Comparison of ENCODE assay signal across 11 cellular contexts in genomic region chr10:11181996-11182395, GRCh38.
DNase-seq lines count a peak whose midpoint lies in the region; ATAC-seq and TF ChIP-seq lines count a peak whose summit lies in the region.
"Had no signal": no experiment of that assay in that cellular context is flagged by ENCODE, and none has a peak within 500 bp of the region (broad histone marks: within the 10 kb centered on the region; RNA-seq: fewer than 3 reads in every experiment).

No MANE protein-coding gene starts in this region.

- no peak for DNase-seq in activated CD8-positive, alpha-beta T cell treated with anti-CD3 and anti-CD28 coated beads for 36 hours
- no peak for DNase-seq in activated CD8-positive, alpha-beta T cell treated with anti-CD3 and anti-CD28 coated beads, Interleukin-2, amount 10 ng/mL, durations not matched to agents 7 days and 5 days
- DNase-seq in activated B cell treated with CpG ODN at 0.5 μM for 24 hours (no peak), Right ventricle myocardium superior (peak; percentile 74), NCI-H2171 treated with DMSO at 0.1 percent for 48 hours (lab: John Stamatoyannopoulos, UW) (no peak), GM20000 (ENCODE audit: low spot score) (no peak)
- no peak for DNase-seq in stimulated activated naive CD8-positive, alpha-beta T cell treated with anti-CD3 and anti-CD28 coated beads, Interleukin-15, amount 100 ng/mL, for 72 hours
- DNase-seq: lower lobe of right lung; NCI-H2107; stimulated activated CD4-positive, alpha-beta T cell treated with anti-CD3 and anti-CD28 coated beads, Interleukin-15, amount 100 ng/mL, for 24 hours had no signal

- H3K27me3 Mint-ChIP-seq in activated CD8-positive, alpha-beta T cell treated with anti-CD3 and anti-CD28 coated beads for 36 hours = no peaks in the 10 kb centered on the region
- no peaks in the 10 kb centered on the region for H3K27me3 Mint-ChIP-seq in activated CD8-positive, alpha-beta T cell treated with anti-CD3 and anti-CD28 coated beads, Interleukin-2, amount 10 ng/mL, durations not matched to agents 7 days and 5 days (ENCODE audit: low read depth)
- H3K27me3 Mint-ChIP-seq in activated B cell treated with CpG ODN at 0.5 μM for 24 hours = no peaks in the 10 kb centered on the region
- no peaks in the 10 kb centered on the region for H3K27me3 Mint-ChIP-seq in stimulated activated naive CD8-positive, alpha-beta T cell treated with anti-CD3 and anti-CD28 coated beads, Interleukin-15, amount 100 ng/mL, for 72 hours

- POLR2A ChIA-PET in activated CD8-positive, alpha-beta T cell treated with anti-CD3 and anti-CD28 coated beads for 36 hours (lab: Charles Lee) = interaction anchor here (0.9 to 11.6 kb wide), 9 partner anchors 9 to 55 kb away, joined by 3 to 251 read pairs (median 4); no protein-coding TSS in a partner anchor
- POLR2A ChIA-PET in activated CD8-positive, alpha-beta T cell treated with anti-CD3 and anti-CD28 coated beads, Interleukin-2, amount 10 ng/mL, durations not matched to agents 7 days and 5 days (lab: Charles Lee) = interaction anchor here (1.1 to 19.3 kb wide), 4 partner anchors 15 to 36 kb away, joined by 4 to 1291 read pairs (median 366); no protein-coding TSS in a partner anchor
- POLR2A ChIA-PET in activated B cell treated with CpG ODN at 0.5 μM for 24 hours (lab: Charles Lee) = interaction anchor here (0.9 to 1.4 kb wide), 4 partner anchors 18 to 64 kb away, joined by 3 to 14 read pairs (median 4); no protein-coding TSS in a partner anchor

- peaks cover 96% of the 10 kb centered on the region for H3K36me3 Mint-ChIP-seq in activated CD8-positive, alpha-beta T cell treated with anti-CD3 and anti-CD28 coated beads for 36 hours (ENCODE audit: low read depth)
- peaks cover 97% of the 10 kb centered on the region for H3K36me3 Mint-ChIP-seq in activated CD8-positive, alpha-beta T cell treated with anti-CD3 and anti-CD28 coated beads, Interleukin-2, amount 10 ng/mL, durations not matched to agents 7 days and 5 days (ENCODE audit: low read depth)
- H3K36me3 Mint-ChIP-seq in activated B cell treated with CpG ODN at 0.5 μM for 24 hours (ENCODE audit: low read depth) = peaks cover 73% of the 10 kb centered on the region

- H3K27ac Mint-ChIP-seq in activated CD8-positive, alpha-beta T cell treated with anti-CD3 and anti-CD28 coated beads for 36 hours = no peak overlapping the region
- no peak overlapping the region for H3K27ac Mint-ChIP-seq in activated CD8-positive, alpha-beta T cell treated with anti-CD3 and anti-CD28 coated beads, Interleukin-2, amount 10 ng/mL, durations not matched to agents 7 days and 5 days
- H3K27ac Mint-ChIP-seq in activated B cell treated with CpG ODN at 0.5 μM for 24 hours = peak overlapping the region; percentile 44
- H3K27ac Mint-ChIP-seq in stimulated activated naive CD8-positive, alpha-beta T cell treated with anti-CD3 and anti-CD28 coated beads, Interleukin-15, amount 100 ng/mL, for 72 hours = peak overlapping the region; percentile 37 to 55

- H3K9me3 Mint-ChIP-seq in activated CD8-positive, alpha-beta T cell treated with anti-CD3 and anti-CD28 coated beads for 36 hours = peaks cover 14% of the 10 kb centered on the region
- peaks cover 24% of the 10 kb centered on the region for H3K9me3 Mint-ChIP-seq in activated CD8-positive, alpha-beta T cell treated with anti-CD3 and anti-CD28 coated beads, Interleukin-2, amount 10 ng/mL, durations not matched to agents 7 days and 5 days (ENCODE audit: insufficient read depth)
- peaks cover 3% of the 10 kb centered on the region for H3K9me3 Mint-ChIP-seq in activated B cell treated with CpG ODN at 0.5 μM for 24 hours
- H3K9me3 Mint-ChIP-seq in stimulated activated naive CD8-positive, alpha-beta T cell treated with anti-CD3 and anti-CD28 coated beads, Interleukin-15, amount 100 ng/mL, for 72 hours = peaks cover 6 to 13% of the 10 kb centered on the region in 2 donors

- CTCF ChIA-PET in activated CD8-positive, alpha-beta T cell treated with anti-CD3 and anti-CD28 coated beads for 36 hours (lab: Charles Lee) = interaction anchor here (0.9 to 1.9 kb wide), 5 partner anchors 24 to 50 kb away, joined by 3 to 4 read pairs (median 3); no protein-coding TSS in a partner anchor
- CTCF ChIA-PET in activated CD8-positive, alpha-beta T cell treated with anti-CD3 and anti-CD28 coated beads, Interleukin-2, amount 10 ng/mL, durations not matched to agents 7 days and 5 days (lab: Charles Lee) = interaction anchor here (0.8 to 11.7 kb wide), 4 partner anchors 15 to 69 kb away, joined by 4 to 163 read pairs (median 4); no protein-coding TSS in a partner anchor
- CTCF ChIA-PET in activated B cell treated with CpG ODN at 0.5 μM for 24 hours (lab: Charles Lee) = no interaction called here

- intact Hi-C loops in activated CD8-positive, alpha-beta T cell treated with anti-CD3 and anti-CD28 coated beads for 36 hours (cut with micrococcal nuclease) = loop anchor here (5.0 kb wide), 1 partner anchor 35 kb away; no protein-coding TSS in a partner anchor
- intact Hi-C loops in activated B cell treated with CpG ODN at 0.5 μM for 24 hours (cut with micrococcal nuclease) (no loop called here), Right ventricle myocardium superior (cut with DNase I) (no loop called here)

- ATAC-seq in activated CD8-positive, alpha-beta T cell treated with anti-CD3 and anti-CD28 coated beads for 36 hours = no peak
- no peak for ATAC-seq in activated CD8-positive, alpha-beta T cell treated with anti-CD3 and anti-CD28 coated beads, Interleukin-2, amount 10 ng/mL, durations not matched to agents 7 days and 5 days
- ATAC-seq in activated B cell treated with CpG ODN at 0.5 μM for 24 hours (ENCODE audit: low read depth) (no peak), Right ventricle myocardium superior (ENCODE audit: poor library complexity) (peak; percentile 72), HG03159 (IDR thresholded peaks at IDR 0.05; ENCODE audit: unreplicated experiment) (no peak)
- no peak for ATAC-seq in stimulated activated naive CD8-positive, alpha-beta T cell treated with anti-CD3 and anti-CD28 coated beads, Interleukin-15, amount 100 ng/mL, for 72 hours
- ATAC-seq: lower lobe of right lung had no signal

- peak overlapping the region; percentile 58 for H3K4me3 Mint-ChIP-seq in activated CD8-positive, alpha-beta T cell treated with anti-CD3 and anti-CD28 coated beads for 36 hours
- H3K4me3 Mint-ChIP-seq in activated CD8-positive, alpha-beta T cell treated with anti-CD3 and anti-CD28 coated beads, Interleukin-2, amount 10 ng/mL, durations not matched to agents 7 days and 5 days = no peak overlapping the region
- no peak overlapping the region for H3K4me3 Mint-ChIP-seq in activated B cell treated with CpG ODN at 0.5 μM for 24 hours
- H3K4me3 Mint-ChIP-seq in stimulated activated naive CD8-positive, alpha-beta T cell treated with anti-CD3 and anti-CD28 coated beads, Interleukin-15, amount 100 ng/mL, for 72 hours = peak overlapping the region in 1 of 2 donors; percentile 71

- TF ChIP-seq CTCF in activated CD8-positive, alpha-beta T cell treated with anti-CD3 and anti-CD28 coated beads for 36 hours (IDR thresholded peaks at IDR 0.05) = no peak
- TF ChIP-seq CTCF in activated B cell treated with CpG ODN at 0.5 μM for 24 hours (IDR thresholded peaks at IDR 0.05) (no peak), GM20000 (IDR thresholded peaks at IDR 0.05; ENCODE audit: extremely low read depth, missing control alignments) (no peak)

- peaks cover 88% of the 10 kb centered on the region for H3K4me1 Mint-ChIP-seq in activated CD8-positive, alpha-beta T cell treated with anti-CD3 and anti-CD28 coated beads for 36 hours (ENCODE audit: low read depth)
- H3K4me1 Mint-ChIP-seq in activated CD8-positive, alpha-beta T cell treated with anti-CD3 and anti-CD28 coated beads, Interleukin-2, amount 10 ng/mL, durations not matched to agents 7 days and 5 days (ENCODE audit: low read depth) = peaks cover 99% of the 10 kb centered on the region
- peaks cover 54% of the 10 kb centered on the region for H3K4me1 Mint-ChIP-seq in activated B cell treated with CpG ODN at 0.5 μM for 24 hours
- H3K4me1 Mint-ChIP-seq in stimulated activated naive CD8-positive, alpha-beta T cell treated with anti-CD3 and anti-CD28 coated beads, Interleukin-15, amount 100 ng/mL, for 72 hours = peaks cover 93% of the 10 kb centered on the region

Comparison
In these comparisons a context has a peak if more than half of its experiments do, and no peak if none do; other contexts are left out.
1. H3K27ac Mint-ChIP-seq: peak in activated B cell treated with CpG ODN at 0.5 μM for 24 hours (single experiment) and stimulated activated naive CD8-positive, alpha-beta T cell treated with anti-CD3 and anti-CD28 coated beads, Interleukin-15, amount 100 ng/mL, for 72 hours (2 of 2); none in activated CD8-positive, alpha-beta T cell treated with anti-CD3 and anti-CD28 coated beads for 36 hours (single experiment) and activated CD8-positive, alpha-beta T cell treated with anti-CD3 and anti-CD28 coated beads, Interleukin-2, amount 10 ng/mL, durations not matched to agents 7 days and 5 days (single experiment).